Comparison of ENCODE assay signal across 28 cellular contexts in the genomic region with DNA sequence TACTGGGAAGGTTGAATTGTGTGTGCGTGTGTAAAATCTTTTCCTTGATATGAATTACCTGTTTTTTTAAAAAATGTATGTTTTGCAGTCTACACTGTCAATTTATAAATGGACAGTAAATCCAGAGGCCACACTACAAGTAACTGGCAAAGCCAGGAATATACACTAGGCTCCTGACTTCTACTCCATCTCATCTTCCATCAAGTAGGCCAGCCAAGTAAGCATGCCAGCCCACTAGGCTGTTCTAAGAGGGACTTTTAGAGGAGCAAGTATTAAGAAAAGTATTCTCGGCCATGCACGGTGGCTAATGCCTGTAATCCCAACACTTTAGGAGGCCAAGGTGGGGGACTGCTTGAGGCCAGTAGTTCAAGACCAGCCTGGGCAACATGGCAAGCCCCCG.
"Had no signal": no experiment of that assay in that cellular context is flagged by ENCODE, and none has a peak within 500 bp of the region (broad histone marks: within the 10 kb centered on the region; RNA-seq: fewer than 3 reads in every experiment).

No MANE protein-coding gene starts in this region.

- H3K27me3 ChIP-seq: colonic mucosa, dorsolateral prefrontal cortex, esophagus muscularis mucosa, esophagus squamous epithelium, foreskin keratinocyte, gastrocnemius medialis, gastroesophageal sphincter, heart left ventricle, heart right ventricle had no signal

- DNase-seq: colonic mucosa; cortex of kidney; dermis blood vessel endothelial cell; dorsolateral prefrontal cortex; effector CD4-positive, alpha-beta T cell; effector CD8-positive, alpha-beta T cell; effector memory CD4-positive, alpha-beta T cell; effector memory CD8-positive, alpha-beta T cell; endodermal cell; erythroblast; esophagus squamous epithelium; foreskin fibroblast; foreskin keratinocyte; foreskin melanocyte; gastrocnemius medialis; glutamatergic neuron; head of caudate nucleus; heart left ventricle; heart right ventricle had no signal

- H3K36me3 ChIP-seq: colonic mucosa, gastrocnemius medialis had no signal

- FAIRE-seq: colon, endometrium, endothelial cell of umbilical vein, frontal cortex had no signal

- ATAC-seq: effector memory CD8-positive, alpha-beta T cell; esophagus mucosa; foreskin keratinocyte; gastroesophageal sphincter; heart left ventricle; heart right ventricle had no signal

- H3K27ac ChIP-seq: colonic mucosa, coronary artery, dorsolateral prefrontal cortex, epithelial cell of prostate, esophagus muscularis mucosa, esophagus squamous epithelium, foreskin keratinocyte, gastrocnemius medialis, gastroesophageal sphincter, heart left ventricle, heart right ventricle had no signal

- H3K4me1 ChIP-seq: colonic mucosa, esophagus muscularis mucosa, esophagus squamous epithelium, foreskin keratinocyte, gastrocnemius medialis, gastroesophageal sphincter, heart left ventricle, heart right ventricle had no signal

- H3K9me3 ChIP-seq: colonic mucosa, esophagus muscularis mucosa, esophagus squamous epithelium, gastrocnemius medialis, gastroesophageal sphincter, heart left ventricle, heart right ventricle had no signal

- H3K4me3 ChIP-seq: colonic mucosa, coronary artery, dorsolateral prefrontal cortex, esophagus muscularis mucosa, esophagus squamous epithelium, gastrocnemius medialis, gastroesophageal sphincter, heart left ventricle, heart right ventricle had no signal
